9 cellular contexts compared by ENCODE assay signal in genomic region chr2:171158036-171158789, GRCh38. TPM values are rescaled to one million over a fixed set of nuclear protein-coding genes. Genes with fewer than 3 reads are reported as not detected.
A peak's percentile ranks its signal among the peaks of the same experiment; 100 is the strongest.
DNase-seq lines count a peak whose midpoint lies in the region; ATAC-seq and TF ChIP-seq lines count a peak whose summit lies in the region.
"Had no signal": no experiment of that assay in that cellular context is flagged by ENCODE, and none has a peak within 500 bp of the region (broad histone marks: within the 10 kb centered on the region; RNA-seq: fewer than 3 reads in every experiment).

No MANE protein-coding gene starts in this region.

- peak overlapping the region; percentile 72 to 95 for H3K4me3 ChIP-seq in CD4-positive, alpha-beta memory T cell (ENCODE audit: low read length in 2 of 2)
- peak overlapping the region; percentile 96 for H3K4me3 ChIP-seq in HEK293 (ENCODE audit: low read depth, low read length)
- H3K4me3 ChIP-seq in muscle layer of duodenum (ENCODE audit: low read depth in 1 of 2, low read length in 2 of 2) = peak overlapping the region; percentile 95 to 98
- peak overlapping the region in 1 of 2 donors; percentile 94 for H3K4me3 ChIP-seq in uterus

- peak overlapping the region; percentile 89 for H3K27ac ChIP-seq in CD4-positive, alpha-beta memory T cell (ENCODE audit: low read depth, low read length)
- H3K27ac ChIP-seq in HEK293 (ENCODE audit: extremely low read depth, low read depth, low read length) (no peak overlapping the region), muscle layer of duodenum (ENCODE audit: low read length) (no peak overlapping the region), uterus (no peak overlapping the region)

- CTCF ChIA-PET in CD4-positive, alpha-beta memory T cell (lab: Charles Lee; ENCODE audit: partially characterized antibody) = interaction anchor here (0.7 to 8.9 kb wide), 21 partner anchors 8 to 275 kb away, joined by 3 to 91 read pairs (median 4); partner anchors contain the start of genes GORASP2 and METTL8
- CTCF ChIA-PET in HEK293 (lab: Yijun Ruan, JAX) = interaction anchor here (0.6 to 1.7 kb wide), 15 partner anchors 8 to 315 kb away, joined by 3 to 8 read pairs (median 3); no protein-coding TSS in a partner anchor

- intact Hi-C loops in CD4-positive, alpha-beta memory T cell (cut with micrococcal nuclease) = loop anchor here (5.0 kb wide), 2 partner anchors 41 to 116 kb away; no protein-coding TSS in a partner anchor
- intact Hi-C loops in uterus (cut with DNase I; ENCODE audit: low total_unique reads) = no loop called here

- H3K27me3 ChIP-seq in CD4-positive, alpha-beta memory T cell (ENCODE audit: insufficient read depth, low read length) = no peaks in the 10 kb centered on the region
- H3K27me3 ChIP-seq in muscle layer of duodenum (ENCODE audit: low read depth, low read length) (no peaks in the 10 kb centered on the region), uterus (no peaks in the 10 kb centered on the region)

- H3K4me3 Mint-ChIP-seq in CD4-positive, alpha-beta memory T cell = peak overlapping the region; percentile 87 to 99 (median 96)
- peak overlapping the region; percentile 98 for H3K4me3 Mint-ChIP-seq in activated naive CD8-positive, alpha-beta T cell treated with anti-CD3 and anti-CD28 coated beads, Interleukin-2, amount 50 U/mL, for 24 hours

- H3K27me3 Mint-ChIP-seq in CD4-positive, alpha-beta memory T cell = no peaks in the 10 kb centered on the region
- no peaks in the 10 kb centered on the region for H3K27me3 Mint-ChIP-seq in activated naive CD8-positive, alpha-beta T cell treated with anti-CD3 and anti-CD28 coated beads, Interleukin-2, amount 50 U/mL, for 24 hours

- POLR2A ChIA-PET in CD4-positive, alpha-beta memory T cell (lab: Charles Lee; ENCODE audit: partially characterized antibody) = interaction anchor here (1.0 to 5.1 kb wide), 17 partner anchors 8 to 276 kb away, joined by 3 to 32 read pairs (median 4); partner anchors contain the start of genes DCAF17, GORASP2 and METTL8
- POLR2A ChIA-PET in HEK293 (lab: Yijun Ruan, JAX) = interaction anchor here (1.3 kb wide), 2 partner anchors 21 to 185 kb away, joined by 3 to 4 read pairs; no protein-coding TSS in a partner anchor

- peaks cover 50 to 83% (median 65%) of the 10 kb centered on the region in 4 donors for H3K4me1 Mint-ChIP-seq in CD4-positive, alpha-beta memory T cell
- H3K4me1 Mint-ChIP-seq in activated naive CD8-positive, alpha-beta T cell treated with anti-CD3 and anti-CD28 coated beads, Interleukin-2, amount 50 U/mL, for 24 hours = peaks cover 71% of the 10 kb centered on the region

- no peak for ATAC-seq in activated naive CD8-positive, alpha-beta T cell treated with anti-CD3 and anti-CD28 coated beads, Interleukin-2, amount 50 U/mL, for 24 hours
- ATAC-seq in GM21825 (IDR thresholded peaks at IDR 0.05; ENCODE audit: unreplicated experiment) (no peak), GM21381 (IDR thresholded peaks at IDR 0.05; ENCODE audit: unreplicated experiment) (no peak)
- ATAC-seq: left ventricle myocardium superior had no signal

- peaks cover 0 to 14% of the 10 kb centered on the region in 2 donors for H3K36me3 Mint-ChIP-seq in CD4-positive, alpha-beta memory T cell
- no peaks in the 10 kb centered on the region for H3K36me3 Mint-ChIP-seq in activated naive CD8-positive, alpha-beta T cell treated with anti-CD3 and anti-CD28 coated beads, Interleukin-2, amount 50 U/mL, for 24 hours (ENCODE audit: low read depth)

- H3K4me1 ChIP-seq in CD4-positive, alpha-beta memory T cell (ENCODE audit: insufficient read depth, low read length) = peaks cover 76% of the 10 kb centered on the region
- H3K4me1 ChIP-seq in HEK293 (ENCODE audit: control insufficient read depth, insufficient read depth, low read length) = peaks cover 15% of the 10 kb centered on the region
- peaks cover 5 to 21% of the 10 kb centered on the region in 2 donors for H3K4me1 ChIP-seq in muscle layer of duodenum (ENCODE audit: control insufficient read depth in 1 of 2, insufficient read depth in 2 of 2, low read length in 2 of 2)
- peaks cover 0 to 7% of the 10 kb centered on the region in 2 donors for H3K4me1 ChIP-seq in uterus

- peak overlapping the region; percentile 80 to 98 (median 93) for H3K27ac Mint-ChIP-seq in CD4-positive, alpha-beta memory T cell
- peak overlapping the region; percentile 18 for H3K27ac Mint-ChIP-seq in activated naive CD8-positive, alpha-beta T cell treated with anti-CD3 and anti-CD28 coated beads, Interleukin-2, amount 50 U/mL, for 24 hours

- DNase-seq in CD4-positive, alpha-beta memory T cell = no peak
- DNase-seq in activated naive CD8-positive, alpha-beta T cell treated with anti-CD3 and anti-CD28 coated beads, Interleukin-2, amount 50 U/mL, for 24 hours = no peak
- DNase-seq in NCI-H2029 treated with DMSO at 0.1 percent for 48 hours (lab: John Stamatoyannopoulos, UW) (no peak), uterus (no peak)
- DNase-seq: left ventricle myocardium superior had no signal

- H3K9me3 Mint-ChIP-seq in CD4-positive, alpha-beta memory T cell = peaks cover 0 to 2% (median 0%) of the 10 kb centered on the region in 8 donors
- H3K9me3 Mint-ChIP-seq in activated naive CD8-positive, alpha-beta T cell treated with anti-CD3 and anti-CD28 coated beads, Interleukin-2, amount 50 U/mL, for 24 hours = no peaks in the 10 kb centered on the region

- TF ChIP-seq POLR2A in uterus (IDR thresholded peaks at IDR 0.05) = no peak

- H3K9me3 ChIP-seq in CD4-positive, alpha-beta memory T cell (ENCODE audit: control insufficient read depth in 1 of 2, low read length in 2 of 2) = no peaks in the 10 kb centered on the region
- H3K9me3 ChIP-seq in HEK293 (ENCODE audit: control insufficient read depth, insufficient read depth, low read depth, low read length) (no peaks in the 10 kb centered on the region), muscle layer of duodenum (ENCODE audit: control insufficient read depth in 1 of 2, low read length in 2 of 2) (no peaks in the 10 kb centered on the region), uterus (no peaks in the 10 kb centered on the region)

- no peak for TF ChIP-seq CTCF in HEK293 (tag by site-specific recombination; IDR thresholded peaks at IDR 0.05)
- no peak for TF ChIP-seq CTCF in uterus (IDR thresholded peaks at IDR 0.05)

- no peaks in the 10 kb centered on the region for H3K36me3 ChIP-seq in CD4-positive, alpha-beta memory T cell (ENCODE audit: insufficient read depth, low read length)
- H3K36me3 ChIP-seq in HEK293 (ENCODE audit: control insufficient read depth in 2 of 2, insufficient read depth in 1 of 2, low read length in 2 of 2) = no peaks in the 10 kb centered on the region
- H3K36me3 ChIP-seq in muscle layer of duodenum (ENCODE audit: control insufficient read depth in 1 of 2, insufficient read depth in 2 of 2, low read length in 2 of 2) = no peaks in the 10 kb centered on the region
- H3K36me3 ChIP-seq in uterus = no peaks in the 10 kb centered on the region

TF ChIP-seq in HEK293, 187 proteins besides CTCF, POLR2A, EP300 and RAD21:
- TF ChIP-seq PRDM1 (tag by site-specific recombination; IDR thresholded peaks at IDR 0.05) (no peak), ZNF24 (tag by site-specific recombination; IDR thresholded peaks at IDR 0.05) (peak; percentile 96), HOXA7 (CRISPR knock-in tag; IDR thresholded peaks at IDR 0.05; ENCODE audit: borderline replicate concordance) (no peak)
- TF ChIP-seq, protein P1, sequence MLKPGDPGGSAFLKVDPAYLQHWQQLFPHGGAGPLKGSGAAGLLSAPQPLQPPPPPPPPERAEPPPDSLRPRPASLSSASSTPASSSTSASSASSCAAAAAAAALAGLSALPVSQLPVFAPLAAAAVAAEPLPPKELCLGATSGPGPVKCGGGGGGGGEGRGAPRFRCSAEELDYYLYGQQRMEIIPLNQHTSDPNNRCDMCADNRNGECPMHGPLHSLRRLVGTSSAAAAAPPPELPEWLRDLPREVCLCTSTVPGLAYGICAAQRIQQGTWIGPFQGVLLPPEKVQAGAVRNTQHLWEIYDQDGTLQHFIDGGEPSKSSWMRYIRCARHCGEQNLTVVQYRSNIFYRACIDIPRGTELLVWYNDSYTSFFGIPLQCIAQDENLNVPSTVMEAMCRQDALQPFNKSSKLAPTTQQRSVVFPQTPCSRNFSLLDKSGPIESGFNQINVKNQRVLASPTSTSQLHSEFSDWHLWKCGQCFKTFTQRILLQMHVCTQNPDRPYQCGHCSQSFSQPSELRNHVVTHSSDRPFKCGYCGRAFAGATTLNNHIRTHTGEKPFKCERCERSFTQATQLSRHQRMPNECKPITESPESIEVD (tag by site-specific recombination; IDR thresholded peaks at IDR 0.05) = peak; percentile 20; the same call in 1 of the 2 replicates
TF ChIP-seq in HEK293: peak in this region for 2.

RNA-seq across cellular contexts. Expression of gene TLK1, which starts 2.5 kb away (rescaled TPM):
- 100 to 1,000 TPM; 138 to 152 TPM for total RNA-seq in CD4-positive, alpha-beta memory T cell
- 10 to 100 TPM; 19.2 to 53.6 TPM for polyA plus RNA-seq in CD4-positive, alpha-beta memory T cell
- total RNA-seq in uterus = 10 to 100 TPM; 24.4 to 77.3 (median 36.1) TPM
